In genomic region chr14:75654127-75654732, GRCh38 we compare ENCODE assay signal across 8 cellular contexts. TPM values are rescaled to one million over a fixed set of nuclear protein-coding genes. Genes with fewer than 3 reads are reported as not detected.
DNase-seq lines count a peak whose midpoint lies in the region; ATAC-seq and TF ChIP-seq lines count a peak whose summit lies in the region.

No MANE protein-coding gene starts in this region.

- H3K27ac Mint-ChIP-seq in central memory CD8-positive, alpha-beta T cell (ENCODE audit: low read depth), result no peak overlapping the region

- DNase-seq in Daoy (ENCODE audit: low read depth) (peak; percentile 61), HEK293T (ENCODE audit: extremely low spot score) (peak; percentile 79), NCI-H2196 (lab: John Stamatoyannopoulos, UW; ENCODE audit: unreplicated experiment) (peak; percentile 69), left kidney (ENCODE audit: low read depth, low spot score) (peak; percentile 86)
- DNase-seq in activated CD4-positive, CD25-positive, alpha-beta regulatory T cell treated with anti-CD3 and anti-CD28 coated beads, Interleukin-2, amount 50 U/mL, for 72 hours, result peak; percentile 84
- peak; percentile 70 to 76 for DNase-seq in central memory CD8-positive, alpha-beta T cell (ENCODE audit: low spot score in 2 of 2)
- DNase-seq in stimulated activated CD4-positive, alpha-beta T cell treated with anti-CD3 and anti-CD28 coated beads, Interleukin-4, amount 100 ng/mL, for 48 hours (ENCODE audit: low read depth in 2 of 2), result peak; percentile 71 to 78

- H3K9me3 Mint-ChIP-seq in central memory CD8-positive, alpha-beta T cell, result no peaks in the 10 kb centered on the region

- peaks cover 7% of the 10 kb centered on the region for H3K4me1 Mint-ChIP-seq in central memory CD8-positive, alpha-beta T cell

- CTCF ChIA-PET in HEK293T (lab: Yijun Ruan, JAX), result interaction anchor here (0.6 to 7.4 kb wide), 14 partner anchors 10 to 368 kb away, joined by 3 to 76 read pairs (median 4); partner anchors contain the start of gene FLVCR2

- peaks cover 42% of the 10 kb centered on the region for H3K36me3 Mint-ChIP-seq in central memory CD8-positive, alpha-beta T cell (ENCODE audit: insufficient read depth)

- H3K4me3 Mint-ChIP-seq in central memory CD8-positive, alpha-beta T cell, result no peak overlapping the region

- peak; percentile 62 for ATAC-seq in central memory CD8-positive, alpha-beta T cell (replicated peaks; ENCODE audit: extremely low read depth, poor library complexity, severe bottlenecking)
- ATAC-seq in GM19455 (IDR thresholded peaks at IDR 0.05; ENCODE audit: unreplicated experiment), result no peak

- POLR2A ChIA-PET in HEK293T (lab: Yijun Ruan, JAX), result interaction anchor here (2.8 kb wide), 1 partner anchor 77 kb away, joined by 11 read pairs; no protein-coding TSS in a partner anchor

- no peaks in the 10 kb centered on the region for H3K27me3 Mint-ChIP-seq in central memory CD8-positive, alpha-beta T cell

TF ChIP-seq in HEK293T, 16 proteins besides CTCF, POLR2A, EP300 and RAD21:
- no peak for TF ChIP-seq LEF1 (IDR thresholded peaks at IDR 0.05; ENCODE audit: borderline replicate concordance)
- TF ChIP-seq CTBP1 (IDR thresholded peaks at IDR 0.05; ENCODE audit: borderline replicate concordance), result no peak
- TF ChIP-seq FOXK2 (IDR thresholded peaks at IDR 0.05), result no peak
- TF ChIP-seq TARDBP (IDR thresholded peaks at IDR 0.05), result no peak

RNA-seq across cellular contexts. Expression of gene ERG28, which starts 6.4 kb away (rescaled TPM):
- total RNA-seq in Daoy (2014; rRNA removed; shearing (Covaris generic)), result 12.2 and 13.5 TPM in 2 replicates

RNA-seq across cellular contexts. Expression of gene TTLL5, which starts 6.8 kb away (rescaled TPM):
- total RNA-seq in Daoy (2014; rRNA removed; shearing (Covaris generic)), result 35.5 and 43.8 TPM in 2 replicates
